1 cellular context compared by ENCODE assay signal in the genomic region with DNA sequence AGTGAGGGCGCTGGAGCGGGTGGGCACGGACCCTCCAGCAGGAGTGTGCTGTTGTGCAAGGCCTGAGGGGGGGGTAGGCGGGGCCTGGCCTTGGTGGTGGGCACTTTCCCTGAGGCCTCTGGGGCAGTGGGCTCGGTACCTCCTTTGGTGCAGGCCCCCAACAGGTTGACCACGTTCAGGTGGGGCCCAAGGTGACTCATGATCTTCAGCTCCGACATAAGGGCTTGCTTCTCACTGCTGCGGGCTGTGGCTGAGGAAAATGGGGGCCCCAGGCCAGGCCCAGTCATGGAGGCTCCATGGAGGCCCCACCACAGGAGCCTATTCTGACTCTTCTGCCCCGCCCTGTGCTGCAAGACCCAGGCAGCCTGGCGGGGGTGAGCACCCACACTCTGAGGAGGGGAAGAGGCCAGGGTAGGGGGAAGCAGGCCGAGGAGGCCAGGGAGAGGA.
TF ChIP-seq lines count a peak whose summit lies in the region.

No MANE protein-coding gene starts in this region.

TF ChIP-seq in K562, 482 proteins besides CTCF, POLR2A, EP300 and RAD21:
- TF ChIP-seq ZNF263 (CRISPR knock-in tag; IDR thresholded peaks at IDR 0.05; ENCODE audit: borderline replicate concordance) (no peak), ZNF740 (CRISPR knock-in tag; IDR thresholded peaks at IDR 0.05) (0 out of 2 replicates have a peak, but pooled peaks have one; percentile 27), ZNF740 (tag; IDR thresholded peaks at IDR 0.05) (no peak), ZBTB1 (CRISPR knock-in tag; IDR thresholded peaks at IDR 0.05; ENCODE audit: borderline replicate concordance, low read depth) (no peak)
